In genomic region chr10:42753507-42754154, GRCh38 we compare ENCODE assay signal across 8 cellular contexts. TPM values are rescaled to one million over a fixed set of nuclear protein-coding genes. Genes with fewer than 3 reads are reported as not detected.
DNase-seq lines count a peak whose midpoint lies in the region; ATAC-seq and TF ChIP-seq lines count a peak whose summit lies in the region.

No MANE protein-coding gene starts in this region.

- no peaks in the 10 kb centered on the region for H3K9me3 ChIP-seq in MG63
- H3K9me3 ChIP-seq in effector memory CD4-positive, alpha-beta T cell (ENCODE audit: control insufficient read depth, low read length): no peaks in the 10 kb centered on the region

- no peaks in the 10 kb centered on the region for H3K36me3 ChIP-seq in MG63
- H3K36me3 ChIP-seq in effector memory CD4-positive, alpha-beta T cell (ENCODE audit: control insufficient read depth, insufficient read depth, low read length): no peaks in the 10 kb centered on the region

- TF ChIP-seq CTCF in GM13977 (IDR thresholded peaks at IDR 0.05; ENCODE audit: extremely low read depth, insufficient read depth, missing control alignments): no peak

- H3K27me3 Mint-ChIP-seq in naive B cell: peaks cover 37 to 87% (median 65%) of the 10 kb centered on the region in 3 donors

- peak overlapping the region; percentile 33 for H3K4me3 ChIP-seq in MG63
- H3K4me3 ChIP-seq in effector memory CD4-positive, alpha-beta T cell (ENCODE audit: insufficient read depth, low read depth, low read length, poor library complexity, severe bottlenecking): peak overlapping the region; percentile 61

- in situ Hi-C loops in GM13977 (cut with MboI; ENCODE audit: low pct_unique_long_range_greater_than_20kb, low sequenced_read_pairs, unreplicated experiment): no loop called here

- no peak overlapping the region for H3K27ac Mint-ChIP-seq in naive B cell

- DNase-seq in COLO668 (lab: John Stamatoyannopoulos, UW; ENCODE audit: unreplicated experiment) (peak; percentile 14), MG63 (peak; percentile 13), naive B cell (no peak), GM13977 (ENCODE audit: low spot score) (no peak), NCI-H226 (no peak)
- no peak for DNase-seq in effector memory CD4-positive, alpha-beta T cell

- ATAC-seq in naive B cell (ENCODE audit: low read depth in 2 of 2): peak; percentile 13 to 14
- no peak for ATAC-seq in GM18873 (IDR thresholded peaks at IDR 0.05; ENCODE audit: low FRiP score, unreplicated experiment)
- no peak for ATAC-seq in HG03442 (IDR thresholded peaks at IDR 0.05; ENCODE audit: unreplicated experiment)

- H3K27ac ChIP-seq in effector memory CD4-positive, alpha-beta T cell (ENCODE audit: insufficient read depth, low read length, poor library complexity, severe bottlenecking): no peak overlapping the region

- peak overlapping the region; percentile 86 to 91 (median 89) for H3K4me3 Mint-ChIP-seq in naive B cell

- H3K27me3 ChIP-seq in MG63: peaks cover 20% of the 10 kb centered on the region
- peaks cover 39% of the 10 kb centered on the region for H3K27me3 ChIP-seq in effector memory CD4-positive, alpha-beta T cell (replicated peaks; ENCODE audit: control insufficient read depth, insufficient read depth, low read length, poor library complexity, severe bottlenecking)

- peaks cover 5 to 20% (median 20%) of the 10 kb centered on the region in 3 donors for H3K4me1 Mint-ChIP-seq in naive B cell

- H3K36me3 Mint-ChIP-seq in naive B cell: no peaks in the 10 kb centered on the region

- H3K9me3 Mint-ChIP-seq in naive B cell: no peaks in the 10 kb centered on the region

- peaks cover 22% of the 10 kb centered on the region for H3K4me1 ChIP-seq in effector memory CD4-positive, alpha-beta T cell (ENCODE audit: control insufficient read depth, insufficient read depth, low read length, poor library complexity, severe bottlenecking)

RNA-seq across cellular contexts. Expression of gene BMS1, which starts 29.0 kb away (rescaled TPM):
- 20.6 and 22.0 TPM in 2 replicates for total RNA-seq in MG63 (2014; rRNA removed; shearing (Covaris generic); ENCODE audit: low replicate concordance)
- 10 to 100 TPM in 3 of 6 donors, 1 to 10 TPM in 3; 4.4 to 14.2 (median 9.7) TPM for polyA plus RNA-seq in naive B cell (ENCODE audit: low read depth in 6 of 6)

Comparison
In these comparisons a context has a peak if more than half of its experiments do, and no peak if none do; other contexts are left out.
1. DNase-seq: peak in COLO668 (single experiment) and MG63 (single experiment); none in effector memory CD4-positive, alpha-beta T cell (0 of 3), naive B cell (single experiment), GM13977 (single experiment) and NCI-H226 (single experiment).
2. ATAC-seq: peak in naive B cell (2 of 2); none in GM18873 (single experiment) and HG03442 (single experiment).